In the genomic region with DNA sequence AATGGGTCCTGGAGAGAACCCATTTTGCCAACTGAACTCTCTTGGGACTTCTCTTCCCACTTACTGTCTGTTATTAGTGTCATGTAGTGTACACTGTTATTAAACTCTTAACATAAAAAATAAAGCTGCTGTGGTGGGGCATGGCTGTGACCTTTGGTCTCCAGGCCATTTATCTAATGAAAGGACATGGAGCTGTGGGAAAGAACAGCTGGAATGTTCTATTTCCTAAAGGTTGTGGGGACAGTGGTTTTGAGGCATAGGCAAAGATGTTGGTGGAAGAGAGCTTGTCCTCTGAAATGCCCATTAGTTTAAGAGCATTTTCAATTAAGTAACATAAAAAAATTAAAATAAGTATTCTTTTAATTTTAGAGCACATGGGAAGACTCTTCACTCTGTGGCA, we compare ENCODE assay signal across 26 cellular contexts.
DNase-seq lines count a peak whose midpoint lies in the region; ATAC-seq and TF ChIP-seq lines count a peak whose summit lies in the region.
"Had no signal": no experiment of that assay in that cellular context is flagged by ENCODE, and none has a peak within 500 bp of the region (broad histone marks: within the 10 kb centered on the region; RNA-seq: fewer than 3 reads in every experiment).

No MANE protein-coding gene starts in this region.

- peaks cover 6% of the 10 kb centered on the region for H3K4me1 Mint-ChIP-seq in progenitor cell of endocrine pancreas (ENCODE audit: low read depth)
- peaks cover 15% of the 10 kb centered on the region for H3K4me1 Mint-ChIP-seq in neural progenitor cell
- no peaks in the 10 kb centered on the region for H3K4me1 Mint-ChIP-seq in activated T-helper 1 cell treated with anti-CD3 and anti-CD28 coated beads, Interleukin-12 subunit alpha, Interleukin-12 subunit beta, Interleukin-2, Interleukin-4 antibody, amounts not matched to agents 30 ng/mL and 10 ng/mL and 1 ng/mL, durations not matched to agents 14 hours and 24 hours and 36 hours (ENCODE audit: low read depth)
- H3K4me1 Mint-ChIP-seq: CD14-positive monocyte; CD4-positive, alpha-beta memory T cell; CD4-positive, CD25-positive, alpha-beta regulatory T cell; CD8-positive, alpha-beta memory T cell had no signal

- intact Hi-C loops in activated T-helper 1 cell treated with anti-CD3 and anti-CD28 coated beads, Interleukin-12 subunit alpha, Interleukin-12 subunit beta, Interleukin-2, Interleukin-4 antibody, amounts not matched to agents 30 ng/mL and 10 ng/mL and 1 ng/mL, durations not matched to agents 14 hours and 24 hours and 36 hours (cut with micrococcal nuclease): no loop called here
- intact Hi-C loops in left cardiac atrium (cut with DNase I): no loop called here

- no peak for ATAC-seq in left cardiac atrium
- ATAC-seq: GM12878 had no signal

- H3K4me3 Mint-ChIP-seq in progenitor cell of endocrine pancreas (ENCODE audit: low read depth) (no peak overlapping the region), neural progenitor cell (no peak overlapping the region)
- H3K4me3 Mint-ChIP-seq in activated T-helper 1 cell treated with anti-CD3 and anti-CD28 coated beads, Interleukin-12 subunit alpha, Interleukin-12 subunit beta, Interleukin-2, Interleukin-4 antibody, amounts not matched to agents 30 ng/mL and 10 ng/mL and 1 ng/mL, durations not matched to agents 14 hours and 24 hours and 36 hours: no peak overlapping the region
- H3K4me3 Mint-ChIP-seq: CD14-positive monocyte; CD4-positive, alpha-beta memory T cell; CD4-positive, CD25-positive, alpha-beta regulatory T cell; CD8-positive, alpha-beta memory T cell had no signal

- no peaks in the 10 kb centered on the region for H3K36me3 ChIP-seq in neural progenitor cell
- H3K36me3 ChIP-seq: BE2C, BLaER1 had no signal

- DNase-seq in LHCN-M2 (ENCODE audit: low read depth) (peak; percentile 42), SW480 (ENCODE audit: low spot score) (peak; percentile 18), left kidney (ENCODE audit: low read depth, low spot score) (peak; percentile 39), progenitor cell of endocrine pancreas (ENCODE audit: low spot score, unreplicated experiment) (no peak), neural progenitor cell (ENCODE audit: low spot score) (no peak), HEK293T (ENCODE audit: extremely low spot score) (no peak), left cardiac atrium (no peak)
- no peak for DNase-seq in activated T-helper 1 cell treated with anti-CD3 and anti-CD28 coated beads, Interleukin-12 subunit alpha, Interleukin-12 subunit beta, Interleukin-2, Interleukin-4 antibody, amounts not matched to agents 30 ng/mL and 10 ng/mL and 1 ng/mL, durations not matched to agents 14 hours and 24 hours and 36 hours (ENCODE audit: low spot score)
- DNase-seq: 8988T; ACHN; BE2C; C1 segment of cervical spinal cord; CD4-positive, alpha-beta memory T cell; CD4-positive, CD25-positive, alpha-beta regulatory T cell; CD8-positive, alpha-beta memory T cell; COR-L47; DMS 273 treated with DMSO at 0.1 percent for 48 hours; DMS153; DMS53; DMS79; DND-41; EL; GDM1 had no signal

- no peak overlapping the region for H2AFZ ChIP-seq in neural progenitor cell (replicated peaks)

- H3K27ac ChIP-seq in neural progenitor cell: no peak overlapping the region
- H3K27ac ChIP-seq: BLaER1 had no signal

- H3K4me3 ChIP-seq in neural progenitor cell: no peak overlapping the region
- H3K4me3 ChIP-seq: BLaER1, GM12878 had no signal

- H3K27me3 ChIP-seq in neural progenitor cell: no peaks in the 10 kb centered on the region
- H3K27me3 ChIP-seq: BE2C, BLaER1 had no signal

- peaks cover 6% of the 10 kb centered on the region for H3F3A ChIP-seq in neural progenitor cell (ENCODE audit: low read depth)

- H3K27me3 Mint-ChIP-seq in progenitor cell of endocrine pancreas (no peaks in the 10 kb centered on the region), neural progenitor cell (ENCODE audit: insufficient read depth, low read depth) (peaks cover 6% of the 10 kb centered on the region)
- peaks cover 2% of the 10 kb centered on the region for H3K27me3 Mint-ChIP-seq in activated T-helper 1 cell treated with anti-CD3 and anti-CD28 coated beads, Interleukin-12 subunit alpha, Interleukin-12 subunit beta, Interleukin-2, Interleukin-4 antibody, amounts not matched to agents 30 ng/mL and 10 ng/mL and 1 ng/mL, durations not matched to agents 14 hours and 24 hours and 36 hours (ENCODE audit: insufficient read depth)

- CTCF ChIA-PET in HEK293T (lab: Yijun Ruan, JAX): no interaction called here

- H4K20me1 ChIP-seq in neural progenitor cell (ENCODE audit: low read depth): no peaks in the 10 kb centered on the region
- H4K20me1 ChIP-seq: BLaER1 had no signal

- no peaks in the 10 kb centered on the region for H3K79me2 ChIP-seq in neural progenitor cell (ENCODE audit: low read depth)

- peaks cover 7% of the 10 kb centered on the region for H3K9me3 ChIP-seq in neural progenitor cell (ENCODE audit: low read depth)
- H3K9me3 ChIP-seq: BE2C had no signal

- H3K4me2 ChIP-seq in neural progenitor cell: no peak overlapping the region
- H3K4me2 ChIP-seq: BLaER1 had no signal

- H3K36me3 Mint-ChIP-seq in progenitor cell of endocrine pancreas (ENCODE audit: insufficient read depth) (peaks cover 2% of the 10 kb centered on the region), neural progenitor cell (no peaks in the 10 kb centered on the region)
- H3K36me3 Mint-ChIP-seq in activated T-helper 1 cell treated with anti-CD3 and anti-CD28 coated beads, Interleukin-12 subunit alpha, Interleukin-12 subunit beta, Interleukin-2, Interleukin-4 antibody, amounts not matched to agents 30 ng/mL and 10 ng/mL and 1 ng/mL, durations not matched to agents 14 hours and 24 hours and 36 hours (ENCODE audit: low read depth): no peaks in the 10 kb centered on the region
- H3K36me3 Mint-ChIP-seq: CD14-positive monocyte; CD4-positive, alpha-beta memory T cell; CD4-positive, CD25-positive, alpha-beta regulatory T cell had no signal

- H3K9me3 Mint-ChIP-seq in progenitor cell of endocrine pancreas (ENCODE audit: low read depth) (peaks cover 9% of the 10 kb centered on the region), neural progenitor cell (peaks cover 13% of the 10 kb centered on the region)
- H3K9me3 Mint-ChIP-seq in activated T-helper 1 cell treated with anti-CD3 and anti-CD28 coated beads, Interleukin-12 subunit alpha, Interleukin-12 subunit beta, Interleukin-2, Interleukin-4 antibody, amounts not matched to agents 30 ng/mL and 10 ng/mL and 1 ng/mL, durations not matched to agents 14 hours and 24 hours and 36 hours: no peaks in the 10 kb centered on the region
- H3K9me3 Mint-ChIP-seq: CD4-positive, CD25-positive, alpha-beta regulatory T cell had no signal

- no peak for TF ChIP-seq CTCF in progenitor cell of endocrine pancreas (IDR thresholded peaks at IDR 0.05; ENCODE audit: unreplicated experiment)
- no peak for TF ChIP-seq CTCF in neural progenitor cell (IDR thresholded peaks at IDR 0.05)

- H3K27ac Mint-ChIP-seq in progenitor cell of endocrine pancreas: peak overlapping the region; percentile 76
- H3K27ac Mint-ChIP-seq in neural progenitor cell: no peak overlapping the region
- H3K27ac Mint-ChIP-seq in activated T-helper 1 cell treated with anti-CD3 and anti-CD28 coated beads, Interleukin-12 subunit alpha, Interleukin-12 subunit beta, Interleukin-2, Interleukin-4 antibody, amounts not matched to agents 30 ng/mL and 10 ng/mL and 1 ng/mL, durations not matched to agents 14 hours and 24 hours and 36 hours: no peak overlapping the region
- H3K27ac Mint-ChIP-seq: CD14-positive monocyte; CD4-positive, alpha-beta memory T cell; CD4-positive, CD25-positive, alpha-beta regulatory T cell; CD8-positive, alpha-beta memory T cell had no signal

- H3K4me1 ChIP-seq in neural progenitor cell: peaks cover 26% of the 10 kb centered on the region

- H3K9ac ChIP-seq in neural progenitor cell: no peak overlapping the region
- H3K9ac ChIP-seq: BLaER1 had no signal

- POLR2A ChIA-PET in HEK293T (lab: Yijun Ruan, JAX): no interaction called here

TF ChIP-seq in HEK293T, 16 proteins besides CTCF, POLR2A, EP300 and RAD21:
- TF ChIP-seq LEF1 (IDR thresholded peaks at IDR 0.05; ENCODE audit: borderline replicate concordance): no peak
- no peak for TF ChIP-seq TARDBP (IDR thresholded peaks at IDR 0.05)
- no peak for TF ChIP-seq FOXA1 (IDR thresholded peaks at IDR 0.05)
- TF ChIP-seq ARNT (IDR thresholded peaks at IDR 0.05): no peak
- no peak for TF ChIP-seq CTBP1 (IDR thresholded peaks at IDR 0.05; ENCODE audit: borderline replicate concordance)
- TF ChIP-seq ELF4 (IDR thresholded peaks at IDR 0.05): no peak
- no peak for TF ChIP-seq BHLHE40 (IDR thresholded peaks at IDR 0.05; ENCODE audit: borderline replicate concordance)

Comparison
In these comparisons a context has a peak if more than half of its experiments do, and no peak if none do; other contexts are left out.
1. DNase-seq: peak in LHCN-M2 (single experiment), SW480 (single experiment) and left kidney (single experiment); none in progenitor cell of endocrine pancreas (single experiment), neural progenitor cell (single experiment), HEK293T (single experiment), activated T-helper 1 cell treated with anti-CD3 and anti-CD28 coated beads, Interleukin-12 subunit alpha, Interleukin-12 subunit beta, Interleukin-2, Interleukin-4 antibody, amounts not matched to agents 30 ng/mL and 10 ng/mL and 1 ng/mL, durations not matched to agents 14 hours and 24 hours and 36 hours (single experiment) and left cardiac atrium (single experiment).